In the genomic region with DNA sequence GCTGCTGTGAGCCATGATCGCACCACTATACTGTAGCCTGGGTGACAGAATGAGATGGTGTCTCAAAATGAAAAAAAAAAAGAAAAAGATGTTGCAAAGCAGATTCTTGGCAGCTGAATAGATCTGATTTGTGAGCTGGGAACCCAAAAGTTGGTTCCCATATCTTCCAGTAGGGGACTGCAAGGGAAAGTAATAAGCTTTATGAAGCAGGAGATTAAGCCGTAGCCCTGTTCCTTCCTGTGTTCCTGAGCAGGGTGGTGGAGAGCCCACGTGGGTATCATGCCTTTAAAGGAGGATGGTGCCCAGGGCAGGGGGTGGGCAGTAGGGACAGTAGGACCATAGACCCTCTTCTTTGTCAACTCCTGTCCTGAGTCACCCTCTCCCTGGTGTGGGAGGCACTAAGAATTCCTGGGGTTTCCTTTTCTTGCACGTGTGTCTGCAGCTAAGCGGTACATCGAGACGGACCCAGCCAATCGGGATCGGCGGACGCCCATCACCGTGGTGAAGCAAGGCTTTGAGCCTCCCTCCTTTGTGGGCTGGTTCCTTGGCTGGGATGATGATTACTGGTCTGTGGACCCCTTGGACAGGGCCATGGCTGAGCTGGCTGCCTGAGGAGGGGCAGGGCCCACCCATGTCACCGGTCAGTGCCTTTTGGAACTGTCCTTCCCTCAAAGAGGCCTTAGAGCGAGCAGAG, we compare ENCODE assay signal across 12 cellular contexts. TPM values are rescaled to one million over a fixed set of nuclear protein-coding genes. Genes with fewer than 3 reads are reported as not detected.
DNase-seq lines count a peak whose midpoint lies in the region; ATAC-seq, FAIRE-seq and TF ChIP-seq lines count a peak whose summit lies in the region.
"Had no signal": no experiment of that assay in that cellular context is flagged by ENCODE, and none has a peak within 500 bp of the region (broad histone marks: within the 10 kb centered on the region; RNA-seq: fewer than 3 reads in every experiment).

No MANE protein-coding gene starts in this region.

- no peak for TF ChIP-seq EP300 in stomach (IDR thresholded peaks at IDR 0.05)

- 0 out of 2 replicates have a peak, but pooled peaks cover 3% of the 10 kb centered on the region for H3F3A ChIP-seq in GM23248 (ENCODE audit: insufficient read depth)

- H3K27ac Mint-ChIP-seq in activated CD4-positive, alpha-beta memory T cell treated with anti-CD3 and anti-CD28 coated beads, Interleukin-2, amount 10 ng/mL, durations not matched to agents 7 days and 5 days = no peak overlapping the region
- H3K27ac Mint-ChIP-seq: activated CD4-positive, alpha-beta T cell treated with anti-CD3 and anti-CD28 coated beads, Interleukin-2, amount 10 ng/mL, durations not matched to agents 7 days and 5 days had no signal

- POLR2A ChIA-PET in activated CD4-positive, alpha-beta memory T cell treated with anti-CD3 and anti-CD28 coated beads, Interleukin-2, amount 10 ng/mL, durations not matched to agents 7 days and 5 days (lab: Charles Lee) = interaction anchor here (1.0 kb wide), 1 partner anchor 11 kb away, joined by 3 read pairs; no protein-coding TSS in a partner anchor

- H3K27ac ChIP-seq in GM23248 (peak overlapping the region; percentile 31; the same call in 1 of the 2 replicates), hepatocyte (peak overlapping the region; percentile 20), stomach (peak overlapping the region; percentile 43 to 96 (median 81))

- H3K9ac ChIP-seq in GM23248 = no peak overlapping the region

- no peaks in the 10 kb centered on the region for H3K27me3 ChIP-seq in GM23248 (replicated peaks; ENCODE audit: insufficient read depth)
- no peaks in the 10 kb centered on the region for H3K27me3 ChIP-seq in bronchial epithelial cell (ENCODE audit: control insufficient read depth, insufficient read depth, low read length)
- H3K27me3 ChIP-seq in hepatocyte = no peaks in the 10 kb centered on the region
- H3K27me3 ChIP-seq in stomach = no peaks in the 10 kb centered on the region

- TF ChIP-seq POLR2A in stomach (IDR thresholded peaks at IDR 0.05) = no peak

- H4K20me1 ChIP-seq in GM23248 (ENCODE audit: insufficient read depth) (no peaks in the 10 kb centered on the region), hepatocyte (ENCODE audit: insufficient read depth, poor library complexity, severe bottlenecking) (no peaks in the 10 kb centered on the region)

- H3K4me3 Mint-ChIP-seq in activated CD4-positive, alpha-beta memory T cell treated with anti-CD3 and anti-CD28 coated beads, Interleukin-2, amount 10 ng/mL, durations not matched to agents 7 days and 5 days = no peak overlapping the region
- H3K4me3 Mint-ChIP-seq: activated CD4-positive, alpha-beta T cell treated with anti-CD3 and anti-CD28 coated beads, Interleukin-2, amount 10 ng/mL, durations not matched to agents 7 days and 5 days had no signal

- H2AFZ ChIP-seq in GM23248 = no peak overlapping the region
- H2AFZ ChIP-seq in hepatocyte = no peak overlapping the region

- intact Hi-C loops in stomach (cut with DNase I; ENCODE audit: low total_unique reads) = no loop called here

- CTCF ChIA-PET in activated CD4-positive, alpha-beta memory T cell treated with anti-CD3 and anti-CD28 coated beads, Interleukin-2, amount 10 ng/mL, durations not matched to agents 7 days and 5 days (lab: Charles Lee) = interaction anchor here (1.4 kb wide), 2 partner anchors 13 to 18 kb away, joined by 3 read pairs; no protein-coding TSS in a partner anchor

- peaks cover 18% of the 10 kb centered on the region for H3K36me3 Mint-ChIP-seq in activated CD4-positive, alpha-beta memory T cell treated with anti-CD3 and anti-CD28 coated beads, Interleukin-2, amount 10 ng/mL, durations not matched to agents 7 days and 5 days (ENCODE audit: low read depth)

- H3K79me2 ChIP-seq in GM23248 (ENCODE audit: insufficient read depth) (no peaks in the 10 kb centered on the region), hepatocyte (no peaks in the 10 kb centered on the region)

- H3K9me2 ChIP-seq in GM23248 (ENCODE audit: insufficient read depth) = no peaks in the 10 kb centered on the region
- H3K9me2 ChIP-seq in hepatocyte (replicated peaks; ENCODE audit: insufficient read depth) = no peaks in the 10 kb centered on the region

- ATAC-seq in HG02763 (IDR thresholded peaks at IDR 0.05; ENCODE audit: unreplicated experiment) = no peak
- no peak for ATAC-seq in HG03378 (IDR thresholded peaks at IDR 0.05; ENCODE audit: unreplicated experiment)

- H3K36me3 ChIP-seq in GM23248 (ENCODE audit: low read depth) = 0 out of 2 replicates have a peak, but pooled peaks cover 26% of the 10 kb centered on the region
- H3K36me3 ChIP-seq in bronchial epithelial cell (ENCODE audit: control insufficient read depth, insufficient read depth, low read length) = peaks cover 29% of the 10 kb centered on the region
- H3K36me3 ChIP-seq in hepatocyte (replicated peaks; ENCODE audit: insufficient read depth, low read depth) = no peaks in the 10 kb centered on the region
- H3K36me3 ChIP-seq in stomach = peaks cover 46 to 100% (median 96%) of the 10 kb centered on the region in 4 donors

- WGBS in GM23248 (ENCODE audit: low coverage in 1 of 2, low lambda C conversion rate in 2 of 2, missing lambda C conversion rate in 2 of 2), 2 experiments = 85 to 86% methylated on average over 14 of the region's 14 CpGs
- 92% methylated on average over 14 of the region's 14 CpGs for WGBS in hepatocyte (ENCODE audit: low lambda C conversion rate, missing lambda C conversion rate)
- 79 to 82% (median 80%) methylated on average over 14 of the region's 14 CpGs for WGBS in stomach, 5 donors

- no peaks in the 10 kb centered on the region for H3K9me3 Mint-ChIP-seq in activated CD4-positive, alpha-beta memory T cell treated with anti-CD3 and anti-CD28 coated beads, Interleukin-2, amount 10 ng/mL, durations not matched to agents 7 days and 5 days
- H3K9me3 Mint-ChIP-seq: activated CD4-positive, alpha-beta T cell treated with anti-CD3 and anti-CD28 coated beads, Interleukin-2, amount 10 ng/mL, durations not matched to agents 7 days and 5 days had no signal

- H3K4me3 ChIP-seq in GM23248 = no peak overlapping the region
- no peak overlapping the region for H3K4me3 ChIP-seq in bronchial epithelial cell (ENCODE audit: low read depth, low read length)
- H3K4me3 ChIP-seq in hepatocyte = no peak overlapping the region
- H3K4me3 ChIP-seq in stomach = no peak overlapping the region

- FAIRE-seq in bronchial epithelial cell (lab: Jason Lieb, UNC) = no peak
- FAIRE-seq: colon had no signal

- TF ChIP-seq CTCF in bronchial epithelial cell (IDR thresholded peaks at IDR 0.05; ENCODE audit: insufficient read depth, low read length, severe bottlenecking) (peak; percentile 23), hepatocyte (IDR thresholded peaks at IDR 0.05; ENCODE audit: poor library complexity) (peak; percentile 23), stomach (IDR thresholded peaks at IDR 0.05) (peak in 3 of 7 experiments; percentile 19 to 38 (median 24))

- H3K9me3 ChIP-seq in GM23248 (ENCODE audit: low read depth) (no peaks in the 10 kb centered on the region), hepatocyte (ENCODE audit: low read depth) (no peaks in the 10 kb centered on the region), stomach (no peaks in the 10 kb centered on the region)

- in situ Hi-C loops in GM23248 (cut with MboI) = no loop called here

- peak; percentile 75 for DNase-seq in GM23248
- no peak for DNase-seq in bronchial epithelial cell (ENCODE audit: low read depth)
- DNase-seq in hepatocyte (ENCODE audit: low spot score) = no peak
- DNase-seq in stomach = no peak
- no peak for DNase-seq in cerebellar nuclear complex (lab: John Stamatoyannopoulos, UW)
- DNase-seq in activated CD4-positive, alpha-beta memory T cell treated with anti-CD3 and anti-CD28 coated beads, Interleukin-2, amount 10 ng/mL, durations not matched to agents 7 days and 5 days = no peak
- DNase-seq: activated CD4-positive, alpha-beta T cell treated with anti-CD3 and anti-CD28 coated beads, Interleukin-2, amount 10 ng/mL, durations not matched to agents 7 days and 5 days; GF-D8; NK-92 treated with Interleukin-12 subunit alpha and Interleukin-12 subunit beta, amount 100 ng/mL, for 24 hours had no signal

- H3K27me3 Mint-ChIP-seq in activated CD4-positive, alpha-beta memory T cell treated with anti-CD3 and anti-CD28 coated beads, Interleukin-2, amount 10 ng/mL, durations not matched to agents 7 days and 5 days = no peaks in the 10 kb centered on the region
- H3K27me3 Mint-ChIP-seq: activated CD4-positive, alpha-beta T cell treated with anti-CD3 and anti-CD28 coated beads, Interleukin-2, amount 10 ng/mL, durations not matched to agents 7 days and 5 days had no signal

- H3K4me2 ChIP-seq in GM23248 (ENCODE audit: unreplicated experiment) = no peak overlapping the region
- H3K4me2 ChIP-seq in hepatocyte = no peak overlapping the region

- no peaks in the 10 kb centered on the region for H3K4me1 ChIP-seq in GM23248 (ENCODE audit: insufficient read depth)
- no peaks in the 10 kb centered on the region for H3K4me1 ChIP-seq in hepatocyte (ENCODE audit: insufficient read depth)
- peaks cover 6 to 57% (median 23%) of the 10 kb centered on the region in 4 donors for H3K4me1 ChIP-seq in stomach

- no peaks in the 10 kb centered on the region for H3K4me1 Mint-ChIP-seq in activated CD4-positive, alpha-beta memory T cell treated with anti-CD3 and anti-CD28 coated beads, Interleukin-2, amount 10 ng/mL, durations not matched to agents 7 days and 5 days
- H3K4me1 Mint-ChIP-seq: activated CD4-positive, alpha-beta T cell treated with anti-CD3 and anti-CD28 coated beads, Interleukin-2, amount 10 ng/mL, durations not matched to agents 7 days and 5 days had no signal

RNA-seq across cellular contexts. Expression of gene STOM, which starts 37.9 kb away (rescaled TPM):
- 67.7 and 68.5 TPM in 2 replicates for total RNA-seq in GM23248 (2014; rRNA removed; shearing (Covaris generic))
- polyA plus RNA-seq in GM23248 (2016; fragmentation: Nextera tagmentation; extraction: Ambion mirVana) = 58.0 and 61.9 TPM in 2 replicates
- total RNA-seq in bronchial epithelial cell = 215 and 356 TPM in 2 replicates
- 130 and 156 TPM in 2 replicates for total RNA-seq in hepatocyte
- polyA plus RNA-seq in hepatocyte = 85.5 and 93.7 TPM in 2 replicates
- 100 to 1,000 TPM in 4 of 5 donors, 10 to 100 TPM in 1; 85.7 to 238 (median 137) TPM for total RNA-seq in stomach
- 100 to 1,000 TPM in 1 of 3 donors, 10 to 100 TPM in 2; 35.3 to 174 (median 45.6) TPM for polyA plus RNA-seq in stomach
- 100 to 1,000 TPM; 101 to 104 TPM for total RNA-seq in activated CD4-positive, alpha-beta memory T cell treated with anti-CD3 and anti-CD28 coated beads, Interleukin-2, amount 10 ng/mL, durations not matched to agents 7 days and 5 days

Comparison
In these comparisons a context has a peak if more than half of its experiments do, and no peak if none do; other contexts are left out.
1. H3K27ac ChIP-seq: peak in every context shown above with its lines; median percentile 81 in stomach; 31 in GM23248; 20 in hepatocyte.